8 cellular contexts compared by ENCODE assay signal in genomic region chr18:10524507-10525425, GRCh38. TPM values are rescaled to one million over a fixed set of nuclear protein-coding genes. Genes with fewer than 3 reads are reported as not detected.
DNase-seq lines count a peak whose midpoint lies in the region; ATAC-seq and TF ChIP-seq lines count a peak whose summit lies in the region.

No MANE protein-coding gene starts in this region.

- H3K4me3 Mint-ChIP-seq in activated naive CD4-positive, alpha-beta T cell treated with anti-CD3 and anti-CD28 coated beads for 36 hours, result peak overlapping the region; percentile 95
- H3K4me3 Mint-ChIP-seq in activated CD8-positive, alpha-beta T cell treated with anti-CD3 and anti-CD28 coated beads for 36 hours, result peak overlapping the region; percentile 89

- WGBS in upper lobe of left lung, 2 donors, result 61 to 64% methylated on average over 11 of the region's 11 CpGs

- TF ChIP-seq EP300 in upper lobe of left lung (IDR thresholded peaks at IDR 0.05), result no peak

- H3K4me3 ChIP-seq in upper lobe of left lung, result peak overlapping the region in 3 of 4 donors; percentile 82 to 97 (median 87)

- ATAC-seq in activated CD8-positive, alpha-beta T cell treated with anti-CD3 and anti-CD28 coated beads for 36 hours, result no peak
- ATAC-seq in upper lobe of left lung (ENCODE audit: low FRiP score in 2 of 2) (peak in 1 of 2 donors; percentile 9), HG03520 (IDR thresholded peaks at IDR 0.05; ENCODE audit: unreplicated experiment) (no peak)

- H3K4me1 Mint-ChIP-seq in activated naive CD4-positive, alpha-beta T cell treated with anti-CD3 and anti-CD28 coated beads for 36 hours (ENCODE audit: low read depth), result peaks cover 40% of the 10 kb centered on the region
- peaks cover 42% of the 10 kb centered on the region for H3K4me1 Mint-ChIP-seq in activated CD8-positive, alpha-beta T cell treated with anti-CD3 and anti-CD28 coated beads for 36 hours (ENCODE audit: low read depth)

- no peaks in the 10 kb centered on the region for H3K36me3 Mint-ChIP-seq in activated naive CD4-positive, alpha-beta T cell treated with anti-CD3 and anti-CD28 coated beads for 36 hours (ENCODE audit: low read depth)
- H3K36me3 Mint-ChIP-seq in activated CD8-positive, alpha-beta T cell treated with anti-CD3 and anti-CD28 coated beads for 36 hours (ENCODE audit: low read depth), result no peaks in the 10 kb centered on the region

- H3K9me3 ChIP-seq in upper lobe of left lung, result no peaks in the 10 kb centered on the region

- no peak for DNase-seq in activated naive CD4-positive, alpha-beta T cell treated with anti-CD3 and anti-CD28 coated beads for 36 hours
- no peak for DNase-seq in activated naive CD4-positive, alpha-beta T cell (lab: John Stamatoyannopoulos, UW)
- DNase-seq in activated CD8-positive, alpha-beta T cell treated with anti-CD3 and anti-CD28 coated beads for 36 hours, result peak; percentile 63
- peak; percentile 97 for DNase-seq in kidney tubule cell (ENCODE audit: low spot score)
- DNase-seq in upper lobe of left lung, result no peak
- no peak for DNase-seq in SHP77 (lab: John Stamatoyannopoulos, UW)
- no peak for DNase-seq in D341Med (ENCODE audit: low spot score)

- CTCF ChIA-PET in activated naive CD4-positive, alpha-beta T cell treated with anti-CD3 and anti-CD28 coated beads for 36 hours (lab: Charles Lee), result interaction anchor here (1.8 kb wide), 1 partner anchor 553 kb away, joined by 9 read pairs; no protein-coding TSS in a partner anchor
- CTCF ChIA-PET in activated CD8-positive, alpha-beta T cell treated with anti-CD3 and anti-CD28 coated beads for 36 hours (lab: Charles Lee), result no interaction called here

- intact Hi-C loops in activated naive CD4-positive, alpha-beta T cell treated with anti-CD3 and anti-CD28 coated beads for 36 hours (cut with micrococcal nuclease), result loop anchor here (1.0 to 10.0 kb wide), 7 partner anchors 490 to 1910 kb away; partner anchors contain the start of genes NDUFV2, PPP4R1 and RALBP1
- intact Hi-C loops in activated CD8-positive, alpha-beta T cell treated with anti-CD3 and anti-CD28 coated beads for 36 hours (cut with micrococcal nuclease), result no loop called here

- peak overlapping the region; percentile 47 for H3K27ac Mint-ChIP-seq in activated naive CD4-positive, alpha-beta T cell treated with anti-CD3 and anti-CD28 coated beads for 36 hours
- H3K27ac Mint-ChIP-seq in activated CD8-positive, alpha-beta T cell treated with anti-CD3 and anti-CD28 coated beads for 36 hours, result peak overlapping the region; percentile 88

- no peaks in the 10 kb centered on the region for H3K9me3 Mint-ChIP-seq in activated naive CD4-positive, alpha-beta T cell treated with anti-CD3 and anti-CD28 coated beads for 36 hours
- H3K9me3 Mint-ChIP-seq in activated CD8-positive, alpha-beta T cell treated with anti-CD3 and anti-CD28 coated beads for 36 hours, result no peaks in the 10 kb centered on the region

- peak overlapping the region in 2 of 4 donors; percentile 96 for H3K27ac ChIP-seq in upper lobe of left lung

- TF ChIP-seq POLR2A in upper lobe of left lung (IDR thresholded peaks at IDR 0.05), result no peak

- H3K4me1 ChIP-seq in upper lobe of left lung, result peaks cover 18 to 40% (median 22%) of the 10 kb centered on the region in 4 donors

- H3K27me3 ChIP-seq in upper lobe of left lung, result no peaks in the 10 kb centered on the region

- POLR2A ChIA-PET in activated CD8-positive, alpha-beta T cell treated with anti-CD3 and anti-CD28 coated beads for 36 hours (lab: Charles Lee), result no interaction called here

- no peak for TF ChIP-seq CTCF in activated CD8-positive, alpha-beta T cell treated with anti-CD3 and anti-CD28 coated beads for 36 hours (IDR thresholded peaks at IDR 0.05)
- no peak for TF ChIP-seq CTCF in upper lobe of left lung (IDR thresholded peaks at IDR 0.05)

- no peaks in the 10 kb centered on the region for H3K27me3 Mint-ChIP-seq in activated naive CD4-positive, alpha-beta T cell treated with anti-CD3 and anti-CD28 coated beads for 36 hours (ENCODE audit: low read depth)
- peaks cover 6% of the 10 kb centered on the region for H3K27me3 Mint-ChIP-seq in activated CD8-positive, alpha-beta T cell treated with anti-CD3 and anti-CD28 coated beads for 36 hours

- no peaks in the 10 kb centered on the region for H3K36me3 ChIP-seq in upper lobe of left lung

RNA-seq across cellular contexts. Expression of gene NAPG, which starts 1.1 kb away (rescaled TPM):
- 10 to 100 TPM; 20.2 to 21.0 TPM for total RNA-seq in activated naive CD4-positive, alpha-beta T cell treated with anti-CD3 and anti-CD28 coated beads for 36 hours
- 10 to 100 TPM; 27.5 to 29.7 TPM for total RNA-seq in activated CD8-positive, alpha-beta T cell treated with anti-CD3 and anti-CD28 coated beads for 36 hours
- 10 to 100 TPM; 16.8 to 72.0 (median 34.0) TPM for total RNA-seq in upper lobe of left lung

Comparison
In these comparisons a context has a peak if more than half of its experiments do, and no peak if none do; other contexts are left out.
1. DNase-seq: peak in activated CD8-positive, alpha-beta T cell treated with anti-CD3 and anti-CD28 coated beads for 36 hours (single experiment) and kidney tubule cell (single experiment); none in activated naive CD4-positive, alpha-beta T cell treated with anti-CD3 and anti-CD28 coated beads for 36 hours (single experiment), activated naive CD4-positive, alpha-beta T cell (0 of 4), upper lobe of left lung (0 of 2), SHP77 (0 of 2) and D341Med (single experiment).